ENCODE assay signal across 9 cellular contexts in the genomic region with DNA sequence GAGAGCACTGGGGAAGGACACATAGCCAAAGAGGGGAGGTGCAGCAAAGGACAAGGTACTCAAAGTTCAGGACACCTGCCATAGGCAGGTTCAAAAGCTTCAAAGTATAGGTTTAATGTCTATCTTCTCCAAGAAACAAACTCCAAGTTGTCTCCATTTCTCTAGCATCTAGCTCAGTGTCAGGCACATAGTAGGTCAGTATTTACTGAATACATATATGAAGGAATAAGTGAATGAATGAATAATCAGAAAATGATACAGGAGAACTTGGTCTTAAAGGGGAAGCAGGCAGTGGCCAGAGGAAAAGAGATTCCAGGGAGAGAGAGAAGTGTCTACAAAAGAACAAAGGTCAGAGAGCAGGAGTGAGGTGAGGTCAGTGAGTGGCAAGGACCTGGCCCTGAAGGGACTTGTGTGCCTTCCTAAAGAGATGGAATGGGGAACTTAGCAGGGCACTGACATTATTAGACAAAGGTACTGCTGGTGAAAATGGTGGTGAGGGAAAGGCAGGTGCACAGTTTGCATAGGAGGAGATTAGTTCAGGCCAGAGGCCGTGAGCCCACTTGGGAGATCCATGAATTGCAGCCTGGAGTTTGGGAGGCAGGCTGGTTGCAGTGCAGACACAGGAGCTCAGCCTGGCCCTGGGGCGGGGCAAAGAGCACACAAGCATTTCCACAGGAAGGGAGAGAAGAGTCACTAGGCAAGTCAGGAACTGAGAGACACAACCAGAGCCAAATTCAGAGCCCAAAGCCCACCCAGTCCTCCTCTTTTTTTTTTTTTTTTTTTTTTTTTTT. TPM values are rescaled to one million over a fixed set of nuclear protein-coding genes. Genes with fewer than 3 reads are reported as not detected.
DNase-seq lines count a peak whose midpoint lies in the region; ATAC-seq, FAIRE-seq and TF ChIP-seq lines count a peak whose summit lies in the region.
"Had no signal": no experiment of that assay in that cellular context is flagged by ENCODE, and none has a peak within 500 bp of the region (broad histone marks: within the 10 kb centered on the region; RNA-seq: fewer than 3 reads in every experiment).

No MANE protein-coding gene starts in this region.

- no peaks in the 10 kb centered on the region for H3K9me3 ChIP-seq in Peyer's patch
- H3K9me3 ChIP-seq in esophagus muscularis mucosa, result no peaks in the 10 kb centered on the region
- no peaks in the 10 kb centered on the region for H3K9me3 ChIP-seq in pancreas

- H3K36me3 ChIP-seq in Peyer's patch (peaks cover 0 to 10% (median 0%) of the 10 kb centered on the region in 3 donors), esophagus muscularis mucosa (peaks cover 6 to 16% (median 11%) of the 10 kb centered on the region in 4 donors), pancreas (peaks cover 0 to 8% (median 0%) of the 10 kb centered on the region in 3 donors)

- no peak for TF ChIP-seq POLR2A in Peyer's patch (IDR thresholded peaks at IDR 0.05)
- no peak for TF ChIP-seq POLR2A in esophagus muscularis mucosa (IDR thresholded peaks at IDR 0.05; ENCODE audit: low read depth)

- H3K27ac ChIP-seq in Peyer's patch, result peak overlapping the region; percentile 59 to 82 (median 69)
- H3K27ac ChIP-seq in esophagus muscularis mucosa (replicated peaks in 1 of 4), result peak overlapping the region in 3 of 4 donors; percentile 2 to 49 (median 43)
- peak overlapping the region; percentile 9 to 84 (median 62) for H3K27ac ChIP-seq in pancreas

- TF ChIP-seq CTCF in Peyer's patch (IDR thresholded peaks at IDR 0.05) (no peak), esophagus muscularis mucosa (IDR thresholded peaks at IDR 0.05) (no peak), pancreas (IDR thresholded peaks at IDR 0.05) (no peak)

- peak; percentile 44 to 74 (median 62) for ATAC-seq in pancreas
- no peak for ATAC-seq in GM19035 (IDR thresholded peaks at IDR 0.05; ENCODE audit: unreplicated experiment)

- WGBS in esophagus muscularis mucosa, result 52% methylated on average over 2 of the region's 2 CpGs
- WGBS in pancreas, 2 donors, result 29 to 34% methylated on average over 2 of the region's 2 CpGs

- no peak for TF ChIP-seq EP300 in esophagus muscularis mucosa (IDR thresholded peaks at IDR 0.05)

- H3K4me1 ChIP-seq in Peyer's patch (peaks cover 7 to 77% (median 39%) of the 10 kb centered on the region in 4 donors), esophagus muscularis mucosa (peaks cover 62 to 90% (median 87%) of the 10 kb centered on the region in 4 donors), pancreas (peaks cover 38 to 64% (median 55%) of the 10 kb centered on the region in 3 donors)

- intact Hi-C loops in esophagus muscularis mucosa (cut with DNase I) (no loop called here), pancreas (cut with DNase I) (no loop called here)

- no peak overlapping the region for H3K4me3 ChIP-seq in Peyer's patch
- H3K4me3 ChIP-seq in esophagus muscularis mucosa, result no peak overlapping the region
- H3K4me3 ChIP-seq in pancreas, result no peak overlapping the region

- FAIRE-seq in GM18507 (lab: Jason Lieb, UNC), result peak; percentile 31
- no peak for FAIRE-seq in pancreas (lab: Jason Lieb, UNC)

- H3K27me3 ChIP-seq in Peyer's patch (no peaks in the 10 kb centered on the region), esophagus muscularis mucosa (no peaks in the 10 kb centered on the region), pancreas (no peaks in the 10 kb centered on the region)

- no peak for DNase-seq in GM18507 (ENCODE audit: extremely low spot score, insufficient read length, low read depth)
- DNase-seq in Peyer's patch, result peak in 2 of 3 donors; percentile 73 to 74
- DNase-seq in esophagus muscularis mucosa (ENCODE audit: extremely low spot score), result no peak
- DNase-seq in pancreas, result no peak
- DNase-seq in SKM-1 treated with dmso at 0.1 percent for 144 hours (lab: John Stamatoyannopoulos, UW; ENCODE audit: unreplicated experiment), result no peak
- DNase-seq in NCI-H1417 treated with DMSO at 0.1 percent for 48 hours (lab: John Stamatoyannopoulos, UW), result no peak
- no peak for DNase-seq in NCI-H2196 treated with DMSO at 0.1 percent for 48 hours (lab: John Stamatoyannopoulos, UW; ENCODE audit: unreplicated experiment)

RNA-seq across cellular contexts. Expression of a gene that starts 21.4 kb away (rescaled TPM):
- total RNA-seq in Peyer's patch (10 to 100 TPM; 52.9 to 94.9 (median 72.4) TPM), esophagus muscularis mucosa (10 to 100 TPM; 31.3 to 58.8 (median 32.7) TPM), pancreas (10 to 100 TPM; 16.1 to 35.8 (median 27.0) TPM)
- polyA plus RNA-seq in pancreas, result 10 to 100 TPM; 13.4 to 13.8 TPM

RNA-seq across cellular contexts. Expression of a gene that starts 36.2 kb away (rescaled TPM):
- 1 to 10 TPM; 3.3 to 7.7 (median 4.6) TPM for total RNA-seq in Peyer's patch
- not detected for total RNA-seq in esophagus muscularis mucosa
- 1 to 10 TPM in 1 of 6 donors, under 1 TPM in 4, not detected in 1; 0.04 to 1.8 (median 0.14) TPM for total RNA-seq in pancreas
- polyA plus RNA-seq in pancreas, result under 1 TPM; 0.15 to 0.19 TPM
- total RNA-seq: glomerular endothelial cell had no signal

Comparison
In these comparisons a context has a peak if more than half of its experiments do, and no peak if none do; other contexts are left out.
1. DNase-seq: peak in Peyer's patch (2 of 3); none in GM18507 (single experiment), esophagus muscularis mucosa (single experiment), pancreas (0 of 6), SKM-1 treated with dmso at 0.1 percent for 144 hours (single experiment), NCI-H1417 treated with DMSO at 0.1 percent for 48 hours (single experiment) and NCI-H2196 treated with DMSO at 0.1 percent for 48 hours (single experiment).
2. Peak in every context shown above with its lines, with median percentiles within 50 percentile points of each other: H3K27ac ChIP-seq.